In genomic region chr9:94921072-94921471, GRCh38 we compare ENCODE assay signal across 8 cellular contexts.
A peak's percentile ranks its signal among the peaks of the same experiment; 100 is the strongest.
DNase-seq lines count a peak whose midpoint lies in the region; ATAC-seq and TF ChIP-seq lines count a peak whose summit lies in the region.

No MANE protein-coding gene starts in this region.

- H3K9me3 Mint-ChIP-seq in GM23338, result no peaks in the 10 kb centered on the region

- no peaks in the 10 kb centered on the region for H3K9me2 ChIP-seq in GM23338 (ENCODE audit: insufficient read depth)

- peaks cover 12% of the 10 kb centered on the region; the same call in 1 of the 2 replicates for H3K4me1 ChIP-seq in GM23338 (ENCODE audit: insufficient read depth)
- peaks cover 63% of the 10 kb centered on the region for H3K4me1 ChIP-seq in skeletal muscle satellite cell (ENCODE audit: control insufficient read depth, insufficient read depth, low read length)

- TF ChIP-seq CTCF in GM23338 (conservative IDR thresholded peaks at IDR 0.05; ENCODE audit: low read depth in 2 of 2), result no peak

- H3K36me3 Mint-ChIP-seq in GM23338 (ENCODE audit: low read depth), result no peaks in the 10 kb centered on the region

- in situ Hi-C loops in G401 (cut with HindIII; ENCODE audit: low sequenced_read_pairs), result no loop called here

- no peak overlapping the region for H2AFZ ChIP-seq in GM23338

- no peak overlapping the region for H3K4me2 ChIP-seq in GM23338
- H3K4me2 ChIP-seq in skeletal muscle satellite cell (ENCODE audit: low read length), result peak overlapping the region; percentile 77

- no peak overlapping the region for H3K4me3 ChIP-seq in GM23338
- peak overlapping the region; percentile 50 for H3K4me3 ChIP-seq in skeletal muscle satellite cell (ENCODE audit: low read length)

- H3K27ac ChIP-seq in GM23338 (ENCODE audit: low read depth), result 0 out of 2 replicates have a peak overlapping the region, but pooled peaks have one; percentile 30

- H3K27ac Mint-ChIP-seq in GM23338, result no peak overlapping the region

- H3K27me3 Mint-ChIP-seq in GM23338 (ENCODE audit: insufficient read depth, low read depth, poor library complexity), result peaks cover 6% of the 10 kb centered on the region

- no peak overlapping the region for H3K4me3 Mint-ChIP-seq in GM23338

- H3K9ac ChIP-seq in skeletal muscle satellite cell (ENCODE audit: low read depth, low read length), result peak overlapping the region; percentile 92

- ATAC-seq in GM23338, result peak; percentile 33
- ATAC-seq in HG03159 (IDR thresholded peaks at IDR 0.05; ENCODE audit: unreplicated experiment), result no peak

- H3K79me2 ChIP-seq in GM23338 (replicated peaks; ENCODE audit: insufficient read depth), result no peaks in the 10 kb centered on the region

- no peaks in the 10 kb centered on the region for H4K20me1 ChIP-seq in GM23338 (replicated peaks; ENCODE audit: insufficient read depth)

- no peaks in the 10 kb centered on the region for H3F3A ChIP-seq in GM23338 (replicated peaks; ENCODE audit: low read depth)

- H3K36me3 ChIP-seq in GM23338 (ENCODE audit: insufficient read depth) (no peaks in the 10 kb centered on the region), skeletal muscle satellite cell (ENCODE audit: insufficient read depth, low read length) (peaks cover 10% of the 10 kb centered on the region)

- H3K9me3 ChIP-seq in skeletal muscle satellite cell (replicated peaks; ENCODE audit: low read length), result no peaks in the 10 kb centered on the region

- DNase-seq in GM23338 (ENCODE audit: low spot score) (no peak), amniotic stem cell (lab: John Stamatoyannopoulos, UW) (peak; percentile 61), iPS-NIHi11 (ENCODE audit: low spot score) (peak; percentile 29), NCI-H345 treated with DMSO at 0.1 percent for 48 hours (lab: John Stamatoyannopoulos, UW; ENCODE audit: unreplicated experiment) (no peak), NCI-H128 (lab: John Stamatoyannopoulos, UW; ENCODE audit: unreplicated experiment) (no peak), G401 (ENCODE audit: low spot score) (no peak)

- H3K4me1 Mint-ChIP-seq in GM23338, result peaks cover 50% of the 10 kb centered on the region

- H3K27me3 ChIP-seq in GM23338 (ENCODE audit: insufficient read depth) (no peaks in the 10 kb centered on the region), skeletal muscle satellite cell (ENCODE audit: control insufficient read depth, insufficient read depth, low read length) (no peaks in the 10 kb centered on the region)

TF ChIP-seq in GM23338, 12 proteins besides CTCF, POLR2A, EP300 and RAD21 (continues in another document):
- TF ChIP-seq JUNB (IDR thresholded peaks at IDR 0.05; ENCODE audit: unreplicated experiment), result no peak
- no peak for TF ChIP-seq STAT1 (IDR thresholded peaks at IDR 0.05; ENCODE audit: unreplicated experiment)
- no peak for TF ChIP-seq ETS1 (IDR thresholded peaks at IDR 0.05)
- TF ChIP-seq REST (IDR thresholded peaks at IDR 0.05; ENCODE audit: unreplicated experiment), result no peak
- no peak for TF ChIP-seq NANOG (IDR thresholded peaks at IDR 0.05; ENCODE audit: borderline replicate concordance)
- TF ChIP-seq EZH2 (IDR thresholded peaks at IDR 0.05; ENCODE audit: low read depth, unreplicated experiment), result no peak
- TF ChIP-seq ZNF114 (CRISPR knock-in tag; IDR thresholded peaks at IDR 0.05), result no peak
- TF ChIP-seq ZNF331 (CRISPR knock-in tag; IDR thresholded peaks at IDR 0.05; ENCODE audit: low read depth), result no peak
- TF ChIP-seq CREB1 (CRISPR knock-in tag; IDR thresholded peaks at IDR 0.05; ENCODE audit: low read depth), result no peak
- no peak for TF ChIP-seq ZNF462 (CRISPR knock-in tag; IDR thresholded peaks at IDR 0.05)
- TF ChIP-seq POLR2AphosphoS5 (IDR thresholded peaks at IDR 0.05; ENCODE audit: low read depth), result no peak

Comparison
In these comparisons a context has a peak if more than half of its experiments do, and no peak if none do; other contexts are left out.
1. DNase-seq: peak in amniotic stem cell (single experiment) and iPS-NIHi11 (single experiment); none in GM23338 (single experiment), NCI-H345 treated with DMSO at 0.1 percent for 48 hours (single experiment), NCI-H128 (single experiment) and G401 (single experiment).